2 cellular contexts compared by ENCODE assay signal in the genomic region with DNA sequence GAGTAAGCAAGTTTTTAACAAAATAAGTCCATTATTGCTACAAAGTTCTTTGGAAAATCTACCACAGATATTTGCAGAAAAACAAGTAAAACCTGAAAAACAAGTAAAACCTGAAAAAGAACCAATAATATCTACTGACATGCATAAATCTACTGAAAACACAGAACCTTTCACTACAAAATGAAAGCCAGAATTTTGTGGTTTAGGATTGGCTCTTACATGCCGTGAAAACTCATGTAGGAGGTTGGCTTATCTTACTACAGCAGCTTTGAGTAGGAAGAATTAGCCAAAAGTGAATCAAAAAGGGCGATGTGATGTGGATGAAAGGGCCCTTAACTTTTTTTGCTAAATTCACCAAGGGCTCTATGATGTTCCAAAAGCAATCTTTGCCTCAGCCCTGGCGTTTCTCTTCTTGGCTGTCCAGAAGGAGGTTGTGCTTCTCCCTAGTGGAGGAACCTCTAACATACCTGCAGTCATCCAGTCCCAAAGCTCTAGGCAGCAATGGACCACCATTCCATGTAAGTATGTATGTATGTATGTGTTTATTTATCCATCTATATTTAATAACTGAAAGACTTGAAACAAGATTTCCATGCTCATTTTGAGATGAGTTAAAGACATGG.
TF ChIP-seq lines count a peak whose summit lies in the region.

No MANE protein-coding gene starts in this region.

TF ChIP-seq in SK-N-SH, 30 proteins besides CTCF, POLR2A, EP300 and RAD21 (continued from another document):
- TF ChIP-seq NFIC (IDR thresholded peaks at IDR 0.05; ENCODE audit: borderline replicate concordance) = no peak
- TF ChIP-seq, protein P1, sequence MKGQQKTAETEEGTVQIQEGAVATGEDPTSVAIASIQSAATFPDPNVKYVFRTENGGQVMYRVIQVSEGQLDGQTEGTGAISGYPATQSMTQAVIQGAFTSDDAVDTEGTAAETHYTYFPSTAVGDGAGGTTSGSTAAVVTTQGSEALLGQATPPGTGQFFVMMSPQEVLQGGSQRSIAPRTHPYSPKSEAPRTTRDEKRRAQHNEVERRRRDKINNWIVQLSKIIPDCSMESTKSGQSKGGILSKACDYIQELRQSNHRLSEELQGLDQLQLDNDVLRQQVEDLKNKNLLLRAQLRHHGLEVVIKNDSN (IDR thresholded peaks at IDR 0.05; ENCODE audit: borderline replicate concordance, low read depth) = no peak
- no peak for TF ChIP-seq JUND (IDR thresholded peaks at IDR 0.05)
- TF ChIP-seq ELF1 (IDR thresholded peaks at IDR 0.05) = no peak
- TF ChIP-seq RCOR1 (IDR thresholded peaks at IDR 0.05; ENCODE audit: low read length) = no peak
- TF ChIP-seq EZH2phosphoT487 (IDR thresholded peaks at IDR 0.05; ENCODE audit: borderline replicate concordance, low read depth) = no peak
- no peak for TF ChIP-seq FOXM1 (IDR thresholded peaks at IDR 0.05; ENCODE audit: low read depth)

TF ChIP-seq in SK-N-SH treated with all-trans-retinoic acid at 6 μM for 48 hours, 23 proteins besides CTCF, POLR2A, EP300 and RAD21 (continued from another document):
- no peak for TF ChIP-seq PATZ1 (CRISPR knock-in tag; IDR thresholded peaks at IDR 0.05; ENCODE audit: borderline replicate concordance)
- TF ChIP-seq GLIS3 (CRISPR knock-in tag; IDR thresholded peaks at IDR 0.05) = no peak
